Comparison of ENCODE assay signal across 3 cellular contexts in the genomic region with DNA sequence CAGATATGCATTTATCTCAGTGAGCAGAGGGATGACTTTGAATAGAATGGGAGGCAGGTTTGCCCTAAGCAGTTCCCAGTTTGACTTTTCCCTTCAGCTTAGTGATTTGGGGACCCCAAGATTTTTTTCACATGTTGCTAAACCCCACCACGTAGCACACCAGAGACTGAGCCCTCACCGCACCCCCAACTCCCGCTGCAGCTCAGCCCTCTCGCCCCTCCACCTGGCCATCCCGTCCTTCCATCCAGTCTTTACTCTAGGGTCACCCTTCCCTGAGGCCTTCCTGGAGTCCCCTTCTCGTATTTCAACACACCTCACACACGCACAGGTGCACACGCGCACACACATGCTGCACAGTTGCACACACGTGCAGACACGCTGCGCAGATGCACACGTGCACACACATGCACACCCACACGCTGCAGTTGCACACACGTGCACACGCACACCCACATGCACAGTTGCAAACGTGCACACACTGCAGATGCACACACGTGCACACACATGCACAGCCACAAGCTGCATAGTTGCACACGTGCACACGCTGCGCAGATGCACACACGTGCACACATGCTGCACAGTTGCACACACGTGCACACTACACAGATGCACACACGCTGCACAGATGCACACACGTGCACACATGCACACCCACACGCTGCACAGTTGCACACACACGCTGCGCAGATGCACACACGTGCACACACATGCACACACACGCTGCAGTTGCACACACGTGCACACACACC.
TF ChIP-seq lines count a peak whose summit lies in the region.

No MANE protein-coding gene starts in this region.

TF ChIP-seq in SK-N-SH treated with all-trans-retinoic acid at 6 μM for 48 hours, 23 proteins besides CTCF, POLR2A, EP300 and RAD21:
- TF ChIP-seq, protein P1, sequence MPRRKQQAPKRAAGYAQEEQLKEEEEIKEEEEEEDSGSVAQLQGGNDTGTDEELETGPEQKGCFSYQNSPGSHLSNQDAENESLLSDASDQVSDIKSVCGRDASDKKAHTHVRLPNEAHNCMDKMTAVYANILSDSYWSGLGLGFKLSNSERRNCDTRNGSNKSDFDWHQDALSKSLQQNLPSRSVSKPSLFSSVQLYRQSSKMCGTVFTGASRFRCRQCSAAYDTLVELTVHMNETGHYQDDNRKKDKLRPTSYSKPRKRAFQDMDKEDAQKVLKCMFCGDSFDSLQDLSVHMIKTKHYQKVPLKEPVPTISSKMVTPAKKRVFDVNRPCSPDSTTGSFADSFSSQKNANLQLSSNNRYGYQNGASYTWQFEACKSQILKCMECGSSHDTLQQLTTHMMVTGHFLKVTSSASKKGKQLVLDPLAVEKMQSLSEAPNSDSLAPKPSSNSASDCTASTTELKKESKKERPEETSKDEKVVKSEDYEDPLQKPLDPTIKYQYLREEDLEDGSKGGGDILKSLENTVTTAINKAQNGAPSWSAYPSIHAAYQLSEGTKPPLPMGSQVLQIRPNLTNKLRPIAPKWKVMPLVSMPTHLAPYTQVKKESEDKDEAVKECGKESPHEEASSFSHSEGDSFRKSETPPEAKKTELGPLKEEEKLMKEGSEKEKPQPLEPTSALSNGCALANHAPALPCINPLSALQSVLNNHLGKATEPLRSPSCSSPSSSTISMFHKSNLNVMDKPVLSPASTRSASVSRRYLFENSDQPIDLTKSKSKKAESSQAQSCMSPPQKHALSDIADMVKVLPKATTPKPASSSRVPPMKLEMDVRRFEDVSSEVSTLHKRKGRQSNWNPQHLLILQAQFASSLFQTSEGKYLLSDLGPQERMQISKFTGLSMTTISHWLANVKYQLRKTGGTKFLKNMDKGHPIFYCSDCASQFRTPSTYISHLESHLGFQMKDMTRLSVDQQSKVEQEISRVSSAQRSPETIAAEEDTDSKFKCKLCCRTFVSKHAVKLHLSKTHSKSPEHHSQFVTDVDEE (CRISPR knock-in tag; IDR thresholded peaks at IDR 0.05): no peak
- TF ChIP-seq SNAI2 (CRISPR knock-in tag; IDR thresholded peaks at IDR 0.05) (no peak), RARB (CRISPR knock-in tag; IDR thresholded peaks at IDR 0.05) (no peak), ZNF8 (CRISPR knock-in tag; IDR thresholded peaks at IDR 0.05) (no peak)
- TF ChIP-seq, protein P2, sequence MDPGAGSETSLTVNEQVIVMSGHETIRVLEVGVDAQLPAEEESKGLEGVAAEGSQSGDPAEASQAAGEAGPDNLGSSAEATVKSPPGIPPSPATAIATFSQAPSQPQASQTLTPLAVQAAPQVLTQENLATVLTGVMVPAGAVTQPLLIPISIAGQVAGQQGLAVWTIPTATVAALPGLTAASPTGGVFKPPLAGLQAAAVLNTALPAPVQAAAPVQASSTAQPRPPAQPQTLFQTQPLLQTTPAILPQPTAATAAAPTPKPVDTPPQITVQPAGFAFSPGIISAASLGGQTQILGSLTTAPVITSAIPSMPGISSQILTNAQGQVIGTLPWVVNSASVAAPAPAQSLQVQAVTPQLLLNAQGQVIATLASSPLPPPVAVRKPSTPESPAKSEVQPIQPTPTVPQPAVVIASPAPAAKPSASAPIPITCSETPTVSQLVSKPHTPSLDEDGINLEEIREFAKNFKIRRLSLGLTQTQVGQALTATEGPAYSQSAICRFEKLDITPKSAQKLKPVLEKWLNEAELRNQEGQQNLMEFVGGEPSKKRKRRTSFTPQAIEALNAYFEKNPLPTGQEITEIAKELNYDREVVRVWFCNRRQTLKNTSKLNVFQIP (CRISPR knock-in tag; IDR thresholded peaks at IDR 0.05; ENCODE audit: borderline replicate concordance, low read depth): no peak

TF ChIP-seq in SK-N-SH, 30 proteins besides CTCF, POLR2A, EP300 and RAD21:
- TF ChIP-seq ELF1 (IDR thresholded peaks at IDR 0.05) (no peak), POLR2AphosphoS5 (IDR thresholded peaks at IDR 0.05; ENCODE audit: low read depth, low read length) (no peak), YY1 (IDR thresholded peaks at IDR 0.05; ENCODE audit: low read depth) (no peak), JUND (IDR thresholded peaks at IDR 0.05) (no peak), TAF1 (IDR thresholded peaks at IDR 0.05; ENCODE audit: borderline replicate concordance, low read depth, low read length) (no peak), EZH2phosphoT487 (IDR thresholded peaks at IDR 0.05; ENCODE audit: borderline replicate concordance, low read depth) (no peak), SMC3 (IDR thresholded peaks at IDR 0.05; ENCODE audit: low read depth, low read length) (no peak), TCF12 (IDR thresholded peaks at IDR 0.05) (no peak)
- TF ChIP-seq, protein P3, sequence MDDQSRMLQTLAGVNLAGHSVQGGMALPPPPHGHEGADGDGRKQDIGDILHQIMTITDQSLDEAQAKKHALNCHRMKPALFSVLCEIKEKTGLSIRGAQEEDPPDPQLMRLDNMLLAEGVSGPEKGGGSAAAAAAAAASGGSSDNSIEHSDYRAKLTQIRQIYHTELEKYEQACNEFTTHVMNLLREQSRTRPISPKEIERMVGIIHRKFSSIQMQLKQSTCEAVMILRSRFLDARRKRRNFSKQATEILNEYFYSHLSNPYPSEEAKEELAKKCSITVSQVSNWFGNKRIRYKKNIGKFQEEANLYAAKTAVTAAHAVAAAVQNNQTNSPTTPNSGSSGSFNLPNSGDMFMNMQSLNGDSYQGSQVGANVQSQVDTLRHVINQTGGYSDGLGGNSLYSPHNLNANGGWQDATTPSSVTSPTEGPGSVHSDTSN (IDR thresholded peaks at IDR 0.05): no peak
TF ChIP-seq in SK-N-SH: peak in this region for 0.

TF ChIP-seq in GM12878, 131 proteins besides CTCF, POLR2A, EP300 and RAD21:
- TF ChIP-seq SPI1 (IDR thresholded peaks at IDR 0.05; ENCODE audit: borderline replicate concordance, insufficient read depth, low read depth, low read length): no peak
- no peak for TF ChIP-seq PML (IDR thresholded peaks at IDR 0.05; ENCODE audit: low read length)
- TF ChIP-seq MYC (IDR thresholded peaks at IDR 0.05; ENCODE audit: insufficient read depth, insufficient read length, insufficient replicate concordance, low read length, severe bottlenecking): no peak
- TF ChIP-seq, protein P4, sequence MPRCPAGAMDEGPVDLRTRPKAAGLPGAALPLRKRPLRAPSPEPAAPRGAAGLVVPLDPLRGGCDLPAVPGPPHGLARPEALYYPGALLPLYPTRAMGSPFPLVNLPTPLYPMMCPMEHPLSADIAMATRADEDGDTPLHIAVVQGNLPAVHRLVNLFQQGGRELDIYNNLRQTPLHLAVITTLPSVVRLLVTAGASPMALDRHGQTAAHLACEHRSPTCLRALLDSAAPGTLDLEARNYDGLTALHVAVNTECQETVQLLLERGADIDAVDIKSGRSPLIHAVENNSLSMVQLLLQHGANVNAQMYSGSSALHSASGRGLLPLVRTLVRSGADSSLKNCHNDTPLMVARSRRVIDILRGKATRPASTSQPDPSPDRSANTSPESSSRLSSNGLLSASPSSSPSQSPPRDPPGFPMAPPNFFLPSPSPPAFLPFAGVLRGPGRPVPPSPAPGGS (IDR thresholded peaks at IDR 0.05; ENCODE audit: borderline replicate concordance, insufficient read depth, low read depth, low read length, poor library complexity, severe bottlenecking): peak; percentile 50
- peak; percentile 27 for TF ChIP-seq NR2C2 (IDR thresholded peaks at IDR 0.05; ENCODE audit: borderline replicate concordance, control insufficient read depth, insufficient read length, low read depth)
- TF ChIP-seq HCFC1 (IDR thresholded peaks at IDR 0.05; ENCODE audit: low read length): no peak
- TF ChIP-seq SMC3 (IDR thresholded peaks at IDR 0.05; ENCODE audit: borderline replicate concordance, low read length): no peak
- TF ChIP-seq, protein P3 (IDR thresholded peaks at IDR 0.05; ENCODE audit: insufficient replicate concordance, low read depth, low read length): peak; percentile 29
- no peak for TF ChIP-seq CHD2 (IDR thresholded peaks at IDR 0.05; ENCODE audit: borderline replicate concordance, low read depth, low read length)
